In genomic region chr9:120742951-120743416, GRCh38 we compare ENCODE assay signal across 9 cellular contexts. TPM values are rescaled to one million over a fixed set of nuclear protein-coding genes. Genes with fewer than 3 reads are reported as not detected.
A peak's percentile ranks its signal among the peaks of the same experiment; 100 is the strongest.
DNase-seq lines count a peak whose midpoint lies in the region; ATAC-seq and TF ChIP-seq lines count a peak whose summit lies in the region.
"Had no signal": no experiment of that assay in that cellular context is flagged by ENCODE, and none has a peak within 500 bp of the region (broad histone marks: within the 10 kb centered on the region; RNA-seq: fewer than 3 reads in every experiment).

No MANE protein-coding gene starts in this region.

- peak in 3 of 5 donors; percentile 13 to 20 (median 17) for DNase-seq in CD4-positive, alpha-beta memory T cell
- peak; percentile 6 for DNase-seq in NCI-H524 treated with DMSO at 0.1 percent for 48 hours (lab: John Stamatoyannopoulos, UW)
- peak; percentile 18 for DNase-seq in central memory CD4-positive, alpha-beta T cell
- DNase-seq in mucosa of descending colon = peak in 1 of 3 donors; percentile 20
- no peak for DNase-seq in stimulated activated CD4-positive, alpha-beta T cell treated with anti-CD3 and anti-CD28 coated beads, Interleukin-4, amount 100 ng/mL, for 4 hours
- no peak for DNase-seq in suprapubic skin (ENCODE audit: low spot score in 2 of 2)
- DNase-seq in stimulated activated CD4-positive, alpha-beta T cell treated with anti-CD3 and anti-CD28 coated beads, Interleukin-1b, Interleukin-23, amount 100 ng/mL, for 48 hours = no peak

- peak; percentile 49 for ATAC-seq in GM18517 (IDR thresholded peaks at IDR 0.05; ENCODE audit: unreplicated experiment)
- peak; percentile 91 for ATAC-seq in mucosa of descending colon

- H3K36me3 ChIP-seq in CD4-positive, alpha-beta memory T cell (ENCODE audit: insufficient read depth, low read length) = no peaks in the 10 kb centered on the region
- H3K36me3 ChIP-seq in mucosa of descending colon (ENCODE audit: low read depth) (no peaks in the 10 kb centered on the region), suprapubic skin (no peaks in the 10 kb centered on the region)

- H3K27me3 ChIP-seq in CD4-positive, alpha-beta memory T cell (ENCODE audit: insufficient read depth, low read length) = no peaks in the 10 kb centered on the region
- no peaks in the 10 kb centered on the region for H3K27me3 ChIP-seq in suprapubic skin

- H3K9me3 Mint-ChIP-seq in CD4-positive, alpha-beta memory T cell = no peaks in the 10 kb centered on the region
- H3K9me3 Mint-ChIP-seq: T-helper 1 cell treated with Interleukin-12 subunit alpha and Interleukin-12 subunit beta and Interleukin-4 antibody, amounts not matched to agents 30 μg/mL and 1 μg/mL, for 36 hours had no signal

- H3K4me1 ChIP-seq in CD4-positive, alpha-beta memory T cell (ENCODE audit: insufficient read depth, low read length) = no peaks in the 10 kb centered on the region
- H3K4me1 ChIP-seq in mucosa of descending colon (ENCODE audit: low read depth) = no peaks in the 10 kb centered on the region
- H3K4me1 ChIP-seq in suprapubic skin = no peaks in the 10 kb centered on the region

- no peak overlapping the region for H3K4me3 ChIP-seq in CD4-positive, alpha-beta memory T cell (ENCODE audit: low read length in 2 of 2)
- H3K4me3 ChIP-seq in mucosa of descending colon (no peak overlapping the region), suprapubic skin (no peak overlapping the region)

- H3K36me3 Mint-ChIP-seq in CD4-positive, alpha-beta memory T cell = peaks cover 1 to 3% of the 10 kb centered on the region in 2 donors

- H3K4me3 Mint-ChIP-seq in CD4-positive, alpha-beta memory T cell = no peak overlapping the region
- H3K4me3 Mint-ChIP-seq: T-helper 1 cell treated with Interleukin-12 subunit alpha and Interleukin-12 subunit beta and Interleukin-4 antibody, amounts not matched to agents 30 μg/mL and 1 μg/mL, for 36 hours had no signal

- 77% methylated on average over 6 of the region's 6 CpGs for WGBS in suprapubic skin

- TF ChIP-seq POLR2A in suprapubic skin (IDR thresholded peaks at IDR 0.05) = no peak

- no peaks in the 10 kb centered on the region for H3K9me3 ChIP-seq in CD4-positive, alpha-beta memory T cell (ENCODE audit: control insufficient read depth in 1 of 2, low read length in 2 of 2)
- H3K9me3 ChIP-seq in mucosa of descending colon (no peaks in the 10 kb centered on the region), suprapubic skin (no peaks in the 10 kb centered on the region)

- POLR2A ChIA-PET in CD4-positive, alpha-beta memory T cell (lab: Charles Lee; ENCODE audit: partially characterized antibody) = no interaction called here

- intact Hi-C loops in CD4-positive, alpha-beta memory T cell (cut with micrococcal nuclease) = no loop called here
- intact Hi-C loops in mucosa of descending colon (cut with DNase I, micrococcal nuclease) = no loop called here

- CTCF ChIA-PET in CD4-positive, alpha-beta memory T cell (lab: Charles Lee; ENCODE audit: partially characterized antibody) = interaction anchor here (2.0 kb wide), 1 partner anchor 317 kb away, joined by 6 read pairs; no protein-coding TSS in a partner anchor

- peaks cover 0 to 2% (median under 1%) of the 10 kb centered on the region in 4 donors for H3K4me1 Mint-ChIP-seq in CD4-positive, alpha-beta memory T cell

- no peak overlapping the region for H3K27ac ChIP-seq in CD4-positive, alpha-beta memory T cell (ENCODE audit: low read depth, low read length)
- no peak overlapping the region for H3K27ac ChIP-seq in suprapubic skin

- TF ChIP-seq CTCF in mucosa of descending colon (IDR thresholded peaks at IDR 0.05) (peak; percentile 16), suprapubic skin (IDR thresholded peaks at IDR 0.05) (peak in 1 of 2 donors; percentile 24)

- H3K27me3 Mint-ChIP-seq in CD4-positive, alpha-beta memory T cell = no peaks in the 10 kb centered on the region

- H3K27ac Mint-ChIP-seq in CD4-positive, alpha-beta memory T cell = no peak overlapping the region
- H3K27ac Mint-ChIP-seq: T-helper 1 cell treated with Interleukin-12 subunit alpha and Interleukin-12 subunit beta and Interleukin-4 antibody, amounts not matched to agents 30 μg/mL and 1 μg/mL, for 36 hours had no signal

- no peak for TF ChIP-seq EP300 in suprapubic skin (IDR thresholded peaks at IDR 0.05)

RNA-seq across cellular contexts. Expression of gene MEGF9, which starts 28.7 kb away (rescaled TPM):
- total RNA-seq in CD4-positive, alpha-beta memory T cell = 10 to 100 TPM; 14.2 to 14.9 TPM
- 1 to 10 TPM; 5.9 to 6.7 TPM for polyA plus RNA-seq in CD4-positive, alpha-beta memory T cell
- total RNA-seq in mucosa of descending colon (10 to 100 TPM in 1 of 3 donors, 1 to 10 TPM in 2; 6.3 to 16.7 (median 9.3) TPM), suprapubic skin (10 to 100 TPM; 33.6 to 58.1 (median 46.0) TPM)

RNA-seq across cellular contexts. Expression of gene FBXW2, which starts 50.2 kb away (rescaled TPM):
- total RNA-seq in CD4-positive, alpha-beta memory T cell = 10 to 100 TPM; 73.7 to 77.8 TPM
- polyA plus RNA-seq in CD4-positive, alpha-beta memory T cell = 10 to 100 TPM; 40.5 to 45.1 TPM
- total RNA-seq in mucosa of descending colon (10 to 100 TPM; 62.1 to 67.5 (median 65.0) TPM), suprapubic skin (10 to 100 TPM; 40.4 to 74.8 (median 52.3) TPM)

Comparison
In these comparisons a context has a peak if more than half of its experiments do, and no peak if none do; other contexts are left out.
1. DNase-seq: peak in CD4-positive, alpha-beta memory T cell (3 of 5), NCI-H524 treated with DMSO at 0.1 percent for 48 hours (single experiment) and central memory CD4-positive, alpha-beta T cell (single experiment); none in stimulated activated CD4-positive, alpha-beta T cell treated with anti-CD3 and anti-CD28 coated beads, Interleukin-4, amount 100 ng/mL, for 4 hours (0 of 2), suprapubic skin (0 of 2) and stimulated activated CD4-positive, alpha-beta T cell treated with anti-CD3 and anti-CD28 coated beads, Interleukin-1b, Interleukin-23, amount 100 ng/mL, for 48 hours (single experiment).